Comparison of ENCODE assay signal across 8 cellular contexts in the genomic region with DNA sequence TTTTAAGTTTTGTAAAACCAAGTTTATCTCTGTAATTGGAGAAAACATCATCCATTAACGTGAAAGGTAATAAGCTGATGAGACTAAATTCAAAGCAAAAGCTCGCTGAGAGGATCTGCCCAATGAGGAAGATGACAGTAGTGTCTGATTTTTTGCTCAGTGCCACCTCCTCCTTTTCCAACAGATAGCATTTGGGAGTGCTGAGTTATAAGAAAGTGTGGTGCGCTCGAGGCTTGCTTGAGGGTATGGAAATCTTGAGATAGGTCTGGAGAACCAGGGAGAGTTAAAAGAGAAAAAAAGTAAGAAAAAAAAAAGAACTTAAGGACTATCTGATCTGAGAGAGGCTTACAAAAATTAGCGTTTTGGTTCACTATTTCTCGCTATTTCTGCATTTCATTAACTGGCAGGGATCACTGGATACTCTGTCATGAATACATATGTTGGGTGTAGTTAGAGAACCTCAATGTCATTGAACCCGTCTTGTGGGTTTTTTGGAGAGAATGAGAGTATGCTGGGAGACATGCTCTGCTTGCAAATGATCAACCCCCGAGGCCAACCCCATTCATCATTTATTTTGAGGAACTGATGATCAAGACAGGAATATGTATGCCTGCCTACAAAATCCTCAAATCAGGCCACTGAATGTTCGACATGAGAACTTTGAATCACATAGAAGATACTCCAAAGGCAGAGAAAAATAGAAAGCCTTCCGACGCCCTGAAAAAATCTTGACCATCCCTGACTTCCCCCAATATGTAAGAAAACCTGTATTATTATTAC. TPM values are rescaled to one million over a fixed set of nuclear protein-coding genes. Genes with fewer than 3 reads are reported as not detected.
DNase-seq lines count a peak whose midpoint lies in the region; ATAC-seq and TF ChIP-seq lines count a peak whose summit lies in the region.

No MANE protein-coding gene starts in this region.

- H3K36me3 ChIP-seq in kidney epithelial cell (ENCODE audit: control insufficient read depth, insufficient read depth, low read length) (no peaks in the 10 kb centered on the region), tibial artery (no peaks in the 10 kb centered on the region)

- peaks cover 0 to 10% (median 5%) of the 10 kb centered on the region in 4 donors for H3K4me1 ChIP-seq in tibial artery

- H3K4me3 Mint-ChIP-seq in activated CD8-positive, alpha-beta memory T cell treated with anti-CD3 and anti-CD28 coated beads, Interleukin-2, amount 10 ng/mL, durations not matched to agents 7 days and 5 days = peak overlapping the region; percentile 95
- H3K4me3 Mint-ChIP-seq in activated naive CD8-positive, alpha-beta T cell = peak overlapping the region; percentile 86

- peak overlapping the region; percentile 92 to 96 for H3K27ac ChIP-seq in tibial artery

- peaks cover 13% of the 10 kb centered on the region for H3K36me3 Mint-ChIP-seq in activated CD8-positive, alpha-beta memory T cell treated with anti-CD3 and anti-CD28 coated beads, Interleukin-2, amount 10 ng/mL, durations not matched to agents 7 days and 5 days
- peaks cover 4% of the 10 kb centered on the region for H3K36me3 Mint-ChIP-seq in activated naive CD8-positive, alpha-beta T cell

- H3K4me3 ChIP-seq in kidney epithelial cell (ENCODE audit: low read depth, low read length) = peak overlapping the region; percentile 75
- H3K4me3 ChIP-seq in tibial artery = peak overlapping the region; percentile 85 to 93

- ATAC-seq in activated CD8-positive, alpha-beta memory T cell treated with anti-CD3 and anti-CD28 coated beads, Interleukin-2, amount 10 ng/mL, durations not matched to agents 7 days and 5 days = no peak
- ATAC-seq in HG02588 (IDR thresholded peaks at IDR 0.05; ENCODE audit: unreplicated experiment) (no peak), HG03565 (IDR thresholded peaks at IDR 0.05; ENCODE audit: unreplicated experiment) (no peak)

- H3K27me3 ChIP-seq in kidney epithelial cell (ENCODE audit: control insufficient read depth, insufficient read depth, low read length) (no peaks in the 10 kb centered on the region), tibial artery (no peaks in the 10 kb centered on the region)

- CTCF ChIA-PET in activated CD8-positive, alpha-beta memory T cell treated with anti-CD3 and anti-CD28 coated beads, Interleukin-2, amount 10 ng/mL, durations not matched to agents 7 days and 5 days (lab: Charles Lee) = interaction anchor here (0.7 to 1.2 kb wide), 2 partner anchors 8 to 47 kb away, joined by 4 read pairs; a partner anchor contains a TSS

- peaks cover 9% of the 10 kb centered on the region for H3K27me3 Mint-ChIP-seq in activated CD8-positive, alpha-beta memory T cell treated with anti-CD3 and anti-CD28 coated beads, Interleukin-2, amount 10 ng/mL, durations not matched to agents 7 days and 5 days
- no peaks in the 10 kb centered on the region for H3K27me3 Mint-ChIP-seq in activated naive CD8-positive, alpha-beta T cell

- no peak for DNase-seq in activated CD8-positive, alpha-beta memory T cell treated with anti-CD3 and anti-CD28 coated beads, Interleukin-2, amount 10 ng/mL, durations not matched to agents 7 days and 5 days
- no peak for DNase-seq in activated CD8-positive, alpha-beta memory T cell treated with anti-CD3 and anti-CD28 coated beads, Interleukin-2, amount 50 U/mL, for 4 hours
- no peak for DNase-seq in kidney epithelial cell (ENCODE audit: low read depth)
- DNase-seq in tibial artery = no peak
- no peak for DNase-seq in NCI-H187 treated with DMSO at 0.1 percent for 48 hours (lab: John Stamatoyannopoulos, UW)

- H3K9me3 ChIP-seq in tibial artery = no peaks in the 10 kb centered on the region

- H3K27ac Mint-ChIP-seq in activated CD8-positive, alpha-beta memory T cell treated with anti-CD3 and anti-CD28 coated beads, Interleukin-2, amount 10 ng/mL, durations not matched to agents 7 days and 5 days = peak overlapping the region; percentile 36
- H3K27ac Mint-ChIP-seq in activated naive CD8-positive, alpha-beta T cell = peak overlapping the region; percentile 4

- no peaks in the 10 kb centered on the region for H3K9me3 Mint-ChIP-seq in activated CD8-positive, alpha-beta memory T cell treated with anti-CD3 and anti-CD28 coated beads, Interleukin-2, amount 10 ng/mL, durations not matched to agents 7 days and 5 days (ENCODE audit: low read depth)
- no peaks in the 10 kb centered on the region for H3K9me3 Mint-ChIP-seq in activated naive CD8-positive, alpha-beta T cell (ENCODE audit: low read depth)

- TF ChIP-seq CTCF in kidney epithelial cell (IDR thresholded peaks at IDR 0.05; ENCODE audit: insufficient read depth, low read length, poor library complexity, severe bottlenecking) (no peak), tibial artery (IDR thresholded peaks at IDR 0.05) (no peak)

- intact Hi-C loops in tibial artery (cut with DNase I; ENCODE audit: low total_unique reads) = loop anchor here (5.0 kb wide), 1 partner anchor 65 kb away; no protein-coding TSS in a partner anchor

- H3K4me1 Mint-ChIP-seq in activated CD8-positive, alpha-beta memory T cell treated with anti-CD3 and anti-CD28 coated beads, Interleukin-2, amount 10 ng/mL, durations not matched to agents 7 days and 5 days = peaks cover 31% of the 10 kb centered on the region
- peaks cover 29% of the 10 kb centered on the region for H3K4me1 Mint-ChIP-seq in activated naive CD8-positive, alpha-beta T cell (ENCODE audit: low read depth)

RNA-seq across cellular contexts. Expression of a gene that starts 1.0 kb away (rescaled TPM):
- 10 to 100 TPM in 1 of 2 experiments, 1 to 10 TPM in 1; 9.5 to 13.3 TPM for total RNA-seq in activated CD8-positive, alpha-beta memory T cell treated with anti-CD3 and anti-CD28 coated beads, Interleukin-2, amount 10 ng/mL, durations not matched to agents 7 days and 5 days
- 6.4 and 7.8 TPM in 2 replicates for total RNA-seq in kidney epithelial cell

RNA-seq across cellular contexts. Expression of a gene that starts 47.3 kb away (rescaled TPM):
- total RNA-seq in activated CD8-positive, alpha-beta memory T cell treated with anti-CD3 and anti-CD28 coated beads, Interleukin-2, amount 10 ng/mL, durations not matched to agents 7 days and 5 days = 10 to 100 TPM; 83.1 to 97.3 TPM
- 93.0 and 103 TPM in 2 replicates for total RNA-seq in kidney epithelial cell

RNA-seq across cellular contexts. Expression of a gene that starts 47.4 kb away (rescaled TPM):
- total RNA-seq in activated CD8-positive, alpha-beta memory T cell treated with anti-CD3 and anti-CD28 coated beads, Interleukin-2, amount 10 ng/mL, durations not matched to agents 7 days and 5 days = 10 to 100 TPM; 29.7 to 49.8 TPM
- 51.2 and 54.1 TPM in 2 replicates for total RNA-seq in kidney epithelial cell
